8 cellular contexts compared by ENCODE assay signal in the genomic region with DNA sequence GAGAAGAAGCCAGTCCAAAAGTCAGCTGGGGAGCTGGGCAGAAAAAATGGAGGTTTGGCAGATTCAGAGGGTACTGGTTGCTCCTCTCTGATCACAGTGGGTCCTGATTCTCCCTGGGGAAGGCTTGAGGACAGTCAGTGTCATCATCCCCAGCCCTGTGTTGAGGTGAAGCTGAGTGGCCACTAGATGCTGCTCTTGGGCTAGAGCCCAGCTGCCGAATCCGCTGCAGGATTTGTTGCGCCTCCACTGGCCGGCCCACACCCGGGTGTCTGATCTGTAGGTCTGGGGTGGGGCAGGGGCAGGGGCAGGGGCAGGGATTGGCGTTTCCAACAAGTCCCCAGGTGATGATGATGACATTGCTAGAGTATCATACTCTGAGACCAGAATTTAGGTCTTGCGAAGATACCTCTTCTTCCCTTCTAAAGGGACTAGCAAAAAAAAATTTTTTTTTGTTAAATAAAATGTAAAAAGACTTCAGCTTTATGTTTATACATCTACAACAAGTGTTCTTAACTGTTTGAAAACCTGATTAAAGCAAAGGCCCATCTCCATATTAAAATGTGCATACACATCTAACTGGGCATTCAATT.
DNase-seq lines count a peak whose midpoint lies in the region; ATAC-seq and TF ChIP-seq lines count a peak whose summit lies in the region.

No MANE protein-coding gene starts in this region.

- H3K4me1 ChIP-seq in Caco-2 (no peaks in the 10 kb centered on the region), esophagus squamous epithelium (peaks cover 0 to 27% (median 12%) of the 10 kb centered on the region in 3 donors)

- CTCF ChIA-PET in Caco-2 (lab: Charles Lee) = interaction anchor here (1.0 to 3.6 kb wide), 8 partner anchors 9 to 159 kb away, joined by 3 to 36 read pairs (median 9); a partner anchor contains a TSS

- DNase-seq in Caco-2 (peak; percentile 80 to 83), HL-60 (ENCODE audit: low read depth in 1 of 2, low spot score in 1 of 2) (peak; percentile 25 to 76), SHP77 (lab: John Stamatoyannopoulos, UW) (peak; percentile 43 to 63), esophagus squamous epithelium (lab: John Stamatoyannopoulos, UW) (no peak), non-pigmented ciliary epithelial cell (ENCODE audit: low read depth) (peak; percentile 36)
- no peak for DNase-seq in stimulated activated effector memory CD8-positive, alpha-beta T cell treated with anti-CD3 and anti-CD28 coated beads, Interleukin-12 subunit alpha, Interleukin-12 subunit beta, amount 100 ng/mL, for 72 hours (ENCODE audit: low spot score in 2 of 2)

- no peaks in the 10 kb centered on the region for H3K9me3 Mint-ChIP-seq in Caco-2 (ENCODE audit: unreplicated experiment)
- H3K9me3 Mint-ChIP-seq in stimulated activated effector memory CD8-positive, alpha-beta T cell treated with anti-CD3 and anti-CD28 coated beads, Interleukin-12 subunit alpha, Interleukin-12 subunit beta, amount 100 ng/mL, for 72 hours = no peaks in the 10 kb centered on the region

- TF ChIP-seq POLR2A in esophagus squamous epithelium (IDR thresholded peaks at IDR 0.05) = no peak

- TF ChIP-seq CTCF in Caco-2 (IDR thresholded peaks at IDR 0.05; ENCODE audit: insufficient read depth in 1 of 2, low read depth in 1 of 2, low read length in 1 of 2, severe bottlenecking in 1 of 2, unreplicated experiment in 1 of 2) (peak; percentile 81 to 98), HL-60 (IDR thresholded peaks at IDR 0.05; ENCODE audit: insufficient read depth, low read length) (peak; percentile 75), esophagus squamous epithelium (IDR thresholded peaks at IDR 0.05) (peak in 5 of 6 experiments; percentile 44 to 70 (median 48))

- peaks cover 24% of the 10 kb centered on the region for H3K36me3 Mint-ChIP-seq in Caco-2 (ENCODE audit: insufficient read depth, unreplicated experiment)
- peaks cover 6% of the 10 kb centered on the region for H3K36me3 Mint-ChIP-seq in stimulated activated effector memory CD8-positive, alpha-beta T cell treated with anti-CD3 and anti-CD28 coated beads, Interleukin-12 subunit alpha, Interleukin-12 subunit beta, amount 100 ng/mL, for 72 hours

- BruUV-seq in Caco-2 (replicated peaks; lab: Mats Ljungman, UMichigan) = no TSS peak

- H3K36me3 ChIP-seq in Caco-2 (ENCODE audit: control insufficient read depth, insufficient read depth, low read length) (no peaks in the 10 kb centered on the region; the same call in 1 of the 2 replicates), esophagus squamous epithelium (peaks cover 10 to 73% (median 10%) of the 10 kb centered on the region in 3 donors)

- no peak overlapping the region for H3K4me3 Mint-ChIP-seq in Caco-2 (ENCODE audit: unreplicated experiment)
- no peak overlapping the region for H3K4me3 Mint-ChIP-seq in stimulated activated effector memory CD8-positive, alpha-beta T cell treated with anti-CD3 and anti-CD28 coated beads, Interleukin-12 subunit alpha, Interleukin-12 subunit beta, amount 100 ng/mL, for 72 hours

- intact Hi-C loops in Caco-2 (cut with micrococcal nuclease; ENCODE audit: unreplicated experiment) = loop anchor here (1.0 to 10.0 kb wide), 5 partner anchors 16 to 377 kb away; no protein-coding TSS in a partner anchor
- intact Hi-C loops in esophagus squamous epithelium (cut with DNase I) = loop anchor here (5.0 kb wide), 1 partner anchor 125 kb away; a partner anchor contains a TSS

- POLR2A ChIA-PET in Caco-2 (lab: Charles Lee) = interaction anchor here (1.2 kb wide), 1 partner anchor 124 kb away, joined by 4 read pairs; no protein-coding TSS in a partner anchor

- H3K27me3 Mint-ChIP-seq in Caco-2 (ENCODE audit: insufficient read depth, unreplicated experiment) = no peaks in the 10 kb centered on the region

- 50 to 76% methylated on average over 2 to 4 of the region's 7 CpGs for WGBS in esophagus squamous epithelium, 2 donors

- no peaks in the 10 kb centered on the region for H3K27me3 ChIP-seq in Caco-2 (replicated peaks; ENCODE audit: control insufficient read depth, insufficient read depth, low read length)
- no peaks in the 10 kb centered on the region for H3K27me3 ChIP-seq in HL-60 (ENCODE audit: insufficient read depth, poor library complexity, severe bottlenecking)
- H3K27me3 ChIP-seq in esophagus squamous epithelium = no peaks in the 10 kb centered on the region

- no peak overlapping the region for H3K27ac Mint-ChIP-seq in Caco-2 (ENCODE audit: unreplicated experiment)
- H3K27ac Mint-ChIP-seq in stimulated activated effector memory CD8-positive, alpha-beta T cell treated with anti-CD3 and anti-CD28 coated beads, Interleukin-12 subunit alpha, Interleukin-12 subunit beta, amount 100 ng/mL, for 72 hours = no peak overlapping the region

- H3K27ac ChIP-seq in HL-60 (replicated peaks) (no peak overlapping the region), esophagus squamous epithelium (no peak overlapping the region)

- H3K9me3 ChIP-seq in Caco-2 = no peaks in the 10 kb centered on the region
- H3K9me3 ChIP-seq in esophagus squamous epithelium = no peaks in the 10 kb centered on the region

- no peak for ATAC-seq in stimulated activated effector memory CD8-positive, alpha-beta T cell treated with anti-CD3 and anti-CD28 coated beads, Interleukin-12 subunit alpha, Interleukin-12 subunit beta, amount 100 ng/mL, for 72 hours
- ATAC-seq in HG03280 (IDR thresholded peaks at IDR 0.05; ENCODE audit: unreplicated experiment) (no peak), HG03460 (IDR thresholded peaks at IDR 0.05; ENCODE audit: unreplicated experiment) (no peak)

- no peaks in the 10 kb centered on the region for H3K4me1 Mint-ChIP-seq in Caco-2 (ENCODE audit: low read depth, unreplicated experiment)
- no peaks in the 10 kb centered on the region for H3K4me1 Mint-ChIP-seq in stimulated activated effector memory CD8-positive, alpha-beta T cell treated with anti-CD3 and anti-CD28 coated beads, Interleukin-12 subunit alpha, Interleukin-12 subunit beta, amount 100 ng/mL, for 72 hours

- no peak overlapping the region for H3K4me3 ChIP-seq in Caco-2 (ENCODE audit: low read depth, low read length)
- no peak overlapping the region for H3K4me3 ChIP-seq in HL-60 (replicated peaks; ENCODE audit: insufficient read depth, low read length)
- H3K4me3 ChIP-seq in esophagus squamous epithelium = no peak overlapping the region

Comparison
In these comparisons a context has a peak if more than half of its experiments do, and no peak if none do; other contexts are left out.
1. DNase-seq: peak in Caco-2 (2 of 2), HL-60 (2 of 2), SHP77 (2 of 2) and non-pigmented ciliary epithelial cell (single experiment); none in esophagus squamous epithelium (single experiment) and stimulated activated effector memory CD8-positive, alpha-beta T cell treated with anti-CD3 and anti-CD28 coated beads, Interleukin-12 subunit alpha, Interleukin-12 subunit beta, amount 100 ng/mL, for 72 hours (0 of 2).
2. Peak in every context shown above with its lines, with median percentiles within 50 percentile points of each other: CTCF ChIP-seq.